16 cellular contexts compared by ENCODE assay signal in the genomic region with DNA sequence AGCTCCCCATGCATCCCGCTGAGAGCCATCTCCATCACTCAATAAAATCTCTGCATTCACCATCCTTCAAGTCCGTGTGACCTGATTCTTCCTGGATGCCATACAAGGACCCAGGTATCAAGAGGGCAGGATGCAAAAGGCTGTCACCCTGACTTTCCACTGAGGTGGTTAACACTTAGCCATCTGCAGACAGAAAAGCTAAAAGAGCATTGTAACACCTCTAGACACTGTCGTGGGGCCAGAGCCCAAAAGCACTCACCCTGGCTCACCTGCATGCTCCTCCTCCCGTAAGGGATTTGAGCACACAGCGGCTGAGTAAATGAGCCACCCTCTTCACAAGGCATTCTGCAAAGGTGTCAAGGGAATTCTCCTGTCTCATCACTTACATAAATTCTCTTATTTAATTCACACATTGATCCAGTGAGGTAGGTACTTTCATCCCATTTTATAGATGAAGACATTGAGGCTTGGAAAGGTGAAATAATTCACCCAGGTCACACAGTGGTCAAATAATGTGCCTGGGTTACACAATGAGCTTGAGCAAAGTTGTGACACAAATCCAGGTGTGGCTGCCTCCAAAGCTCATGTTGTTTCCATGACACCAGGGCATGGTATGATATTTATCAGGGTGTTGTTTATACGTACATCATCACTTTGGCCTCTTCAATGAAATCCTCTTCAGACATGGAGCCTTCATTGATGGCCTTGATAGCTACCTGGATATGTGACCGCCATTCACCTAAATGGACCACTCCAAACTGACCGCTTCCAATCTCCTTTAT. TPM values are rescaled to one million over a fixed set of nuclear protein-coding genes. Genes with fewer than 3 reads are reported as not detected.
DNase-seq lines count a peak whose midpoint lies in the region; ATAC-seq, FAIRE-seq and TF ChIP-seq lines count a peak whose summit lies in the region.
"Had no signal": no experiment of that assay in that cellular context is flagged by ENCODE, and none has a peak within 500 bp of the region (broad histone marks: within the 10 kb centered on the region; RNA-seq: fewer than 3 reads in every experiment).

No MANE protein-coding gene starts in this region.

- no peak for FAIRE-seq in small intestine (lab: Jason Lieb, UNC)
- FAIRE-seq: GM18507 had no signal

- peak; percentile 49 for ATAC-seq in activated CD4-positive, alpha-beta T cell treated with anti-CD3 and anti-CD28 coated beads for 36 hours

- CTCF ChIA-PET in activated CD4-positive, alpha-beta T cell treated with anti-CD3 and anti-CD28 coated beads for 36 hours (lab: Charles Lee): interaction anchor here (0.7 to 7.8 kb wide), 17 partner anchors 8 to 541 kb away, joined by 3 to 91 read pairs (median 5); no protein-coding TSS in a partner anchor
- CTCF ChIA-PET in HEK293T (lab: Yijun Ruan, JAX): interaction anchor here (0.6 kb wide), 1 partner anchor 19 kb away, joined by 3 read pairs; no protein-coding TSS in a partner anchor

- no peaks in the 10 kb centered on the region for H3K27me3 Mint-ChIP-seq in activated CD4-positive, alpha-beta T cell treated with anti-CD3 and anti-CD28 coated beads for 36 hours

- H3K9me3 ChIP-seq in small intestine (ENCODE audit: control insufficient read depth, low read depth): no peaks in the 10 kb centered on the region

- H3K4me1 ChIP-seq in small intestine (ENCODE audit: control insufficient read depth in 2 of 2, insufficient read depth in 1 of 2, low read depth in 1 of 2, low read length in 1 of 2): no peaks in the 10 kb centered on the region

- H3K27ac Mint-ChIP-seq in activated CD4-positive, alpha-beta T cell treated with anti-CD3 and anti-CD28 coated beads for 36 hours: no peak overlapping the region
- H3K27ac Mint-ChIP-seq: H9 had no signal

- in situ Hi-C loops in GM13976 (cut with MboI; ENCODE audit: low sequenced_read_pairs, unreplicated experiment): loop anchor here (25.0 kb wide), 2 partner anchors 149 to 399 kb away; no protein-coding TSS in a partner anchor

- WGBS in small intestine, 3 donors: 56 to 65% (median 64%) methylated on average over 8 of the region's 8 CpGs

- intact Hi-C loops in activated CD4-positive, alpha-beta T cell treated with anti-CD3 and anti-CD28 coated beads for 36 hours (cut with DNase I, micrococcal nuclease): loop anchor here (2.0 to 5.0 kb wide), 5 partner anchors 51 to 399 kb away; a partner anchor contains a TSS

- no peaks in the 10 kb centered on the region for H3K36me3 ChIP-seq in small intestine (ENCODE audit: control insufficient read depth in 2 of 2, insufficient read depth in 2 of 2, low read length in 2 of 2)

- POLR2A ChIA-PET in activated CD4-positive, alpha-beta T cell treated with anti-CD3 and anti-CD28 coated beads for 36 hours (lab: Charles Lee): no interaction called here
- POLR2A ChIA-PET in HEK293T (lab: Yijun Ruan, JAX): no interaction called here

- no peak for TF ChIP-seq CTCF in epithelial cell of esophagus (IDR thresholded peaks at IDR 0.05; ENCODE audit: insufficient read depth, low read depth, low read length, missing control alignments)
- TF ChIP-seq CTCF in GM13976 (IDR thresholded peaks at IDR 0.05; ENCODE audit: borderline replicate concordance, control extremely low read depth, extremely low read depth, insufficient read depth, missing control alignments): no peak

- peaks cover 23% of the 10 kb centered on the region for H3K36me3 Mint-ChIP-seq in activated CD4-positive, alpha-beta T cell treated with anti-CD3 and anti-CD28 coated beads for 36 hours (ENCODE audit: low read depth)

- no peak overlapping the region for H3K4me3 ChIP-seq in epithelial cell of esophagus (ENCODE audit: low read length)
- H3K4me3 ChIP-seq in small intestine (ENCODE audit: low read depth in 1 of 2, low read length in 2 of 2): no peak overlapping the region

- H3K9me3 Mint-ChIP-seq in activated CD4-positive, alpha-beta T cell treated with anti-CD3 and anti-CD28 coated beads for 36 hours (ENCODE audit: low read depth): no peaks in the 10 kb centered on the region

- H3K27me3 ChIP-seq in small intestine (ENCODE audit: control insufficient read depth in 2 of 2, insufficient read depth in 2 of 2, low read length in 2 of 2): no peaks in the 10 kb centered on the region

- no peak overlapping the region for H3K27ac ChIP-seq in small intestine (ENCODE audit: low read depth in 1 of 2, low read length in 1 of 2)
- H3K27ac ChIP-seq: 22Rv1 had no signal

- H3K4me3 Mint-ChIP-seq in activated CD4-positive, alpha-beta T cell treated with anti-CD3 and anti-CD28 coated beads for 36 hours: no peak overlapping the region
- H3K4me3 Mint-ChIP-seq: H9 had no signal

- DNase-seq in activated CD4-positive, alpha-beta T cell treated with anti-CD3 and anti-CD28 coated beads for 36 hours: no peak
- DNase-seq in activated CD4-positive, alpha-beta T cell treated with anti-CD3 and anti-CD28 coated beads, Interleukin-2, amount 50 U/mL, for 4 hours: no peak
- DNase-seq in SW480 (ENCODE audit: low spot score) (peak; percentile 6), epithelial cell of esophagus (ENCODE audit: low read depth) (peak; percentile 39), small intestine (peak; percentile 83), NCI-H1048 (lab: John Stamatoyannopoulos, UW) (no peak), GM13976 (ENCODE audit: low spot score) (no peak), HEK293T (ENCODE audit: extremely low spot score) (no peak)
- DNase-seq: DMS 273 treated with DMSO at 0.1 percent for 48 hours, H9, IMR-90, NCI-H1436, NCI-H2029 treated with DMSO at 0.1 percent for 48 hours, NCI-H524 had no signal

- H3K4me1 Mint-ChIP-seq in activated CD4-positive, alpha-beta T cell treated with anti-CD3 and anti-CD28 coated beads for 36 hours: peaks cover 14% of the 10 kb centered on the region
- H3K4me1 Mint-ChIP-seq: H9 had no signal

TF ChIP-seq in HEK293T, 16 proteins besides CTCF, POLR2A, EP300 and RAD21:
- TF ChIP-seq CTBP1 (IDR thresholded peaks at IDR 0.05; ENCODE audit: borderline replicate concordance) (no peak), HDGF (IDR thresholded peaks at IDR 0.05; ENCODE audit: borderline replicate concordance) (no peak), TARDBP (IDR thresholded peaks at IDR 0.05) (no peak), SUZ12 (IDR thresholded peaks at IDR 0.05) (no peak), FOXA1 (IDR thresholded peaks at IDR 0.05) (no peak), SP1 (IDR thresholded peaks at IDR 0.05) (no peak), ARNT (IDR thresholded peaks at IDR 0.05) (no peak), ZNF384 (IDR thresholded peaks at IDR 0.05) (no peak), FOXK2 (IDR thresholded peaks at IDR 0.05) (no peak), NFRKB (IDR thresholded peaks at IDR 0.05) (no peak)

RNA-seq across cellular contexts. Expression of a gene that starts 48.0 kb away (rescaled TPM):
- 10 to 100 TPM; 11.2 to 18.2 TPM for total RNA-seq in activated CD4-positive, alpha-beta T cell treated with anti-CD3 and anti-CD28 coated beads for 36 hours
- polyA plus RNA-seq in small intestine: 1 to 10 TPM in 1 of 3 donors, under 1 TPM in 2; 0.54 to 1.1 (median 0.97) TPM
- total RNA-seq: IMR-90 had no signal
- polyA plus RNA-seq: IMR-90 had no signal

Comparison
In these comparisons a context has a peak if more than half of its experiments do, and no peak if none do; other contexts are left out.
1. DNase-seq: peak in SW480 (single experiment), epithelial cell of esophagus (single experiment) and small intestine (single experiment); none in activated CD4-positive, alpha-beta T cell treated with anti-CD3 and anti-CD28 coated beads for 36 hours (single experiment), activated CD4-positive, alpha-beta T cell treated with anti-CD3 and anti-CD28 coated beads, Interleukin-2, amount 50 U/mL, for 4 hours (0 of 2), NCI-H1048 (single experiment), GM13976 (single experiment) and HEK293T (single experiment).